20 cellular contexts compared by ENCODE assay signal in genomic region chr6:46937623-46938022, GRCh38. TPM values are rescaled to one million over a fixed set of nuclear protein-coding genes. Genes with fewer than 3 reads are reported as not detected.
"Had no signal": no experiment of that assay in that cellular context is flagged by ENCODE, and none has a peak within 500 bp of the region (broad histone marks: within the 10 kb centered on the region; RNA-seq: fewer than 3 reads in every experiment).

No MANE protein-coding gene starts in this region.

- H3K9me3 ChIP-seq: esophagus muscularis mucosa, gastroesophageal sphincter, heart right ventricle had no signal

- ATAC-seq: foreskin keratinocyte; gastroesophageal sphincter; heart right ventricle; left colon; left lobe of liver; left ventricle myocardium superior; naive thymus-derived CD4-positive, alpha-beta T cell had no signal

- H3K4me3 ChIP-seq: coronary artery, dorsolateral prefrontal cortex, esophagus muscularis mucosa, gastroesophageal sphincter, heart right ventricle, lung had no signal

- H3K4me1 ChIP-seq: foreskin keratinocyte, gastroesophageal sphincter had no signal

- H3K27me3 ChIP-seq: esophagus muscularis mucosa, foreskin keratinocyte, gastroesophageal sphincter, heart right ventricle had no signal

- H3K27ac ChIP-seq: coronary artery, dorsolateral prefrontal cortex, esophagus muscularis mucosa, foreskin keratinocyte, gastroesophageal sphincter had no signal

- H3K36me3 ChIP-seq: esophagus muscularis mucosa, gastroesophageal sphincter, heart right ventricle had no signal

- DNase-seq: dermis blood vessel endothelial cell; dorsolateral prefrontal cortex; effector CD4-positive, alpha-beta T cell; effector memory CD4-positive, alpha-beta T cell; foreskin keratinocyte; heart right ventricle; hippocampal formation; left colon; left ventricle myocardium superior; mammary epithelial cell; mesendoderm; midbrain; naive thymus-derived CD4-positive, alpha-beta T cell had no signal

RNA-seq across cellular contexts. Expression of gene ADGRF5, which starts 15.9 kb away (rescaled TPM):
- total RNA-seq: foreskin keratinocyte; mononuclear cell; naive thymus-derived CD4-positive, alpha-beta T cell had no signal
- polyA plus RNA-seq: foreskin keratinocyte; keratinocyte; naive thymus-derived CD4-positive, alpha-beta T cell had no signal
